In the genomic region with DNA sequence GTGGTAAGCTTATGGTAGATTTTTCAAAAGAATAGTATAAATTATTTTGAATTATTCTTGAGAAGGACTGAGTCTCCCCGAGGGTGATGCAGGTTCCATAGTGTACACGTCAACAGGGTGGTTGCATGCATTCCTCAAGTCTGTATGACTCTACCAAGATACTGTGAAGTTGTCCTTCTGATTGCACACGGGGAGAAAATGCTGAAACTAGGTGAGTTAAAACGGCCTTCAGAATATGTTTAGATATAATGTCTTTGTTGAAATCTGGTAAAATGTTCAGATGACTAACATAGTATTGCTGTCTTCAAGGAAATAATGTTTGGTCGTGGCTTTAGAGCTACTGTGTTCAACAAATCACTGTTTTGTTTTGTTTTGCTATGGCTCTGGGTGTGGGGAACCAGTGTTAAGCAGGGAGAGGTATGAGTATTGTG, we compare ENCODE assay signal across 8 cellular contexts.
DNase-seq lines count a peak whose midpoint lies in the region; ATAC-seq and TF ChIP-seq lines count a peak whose summit lies in the region.

No MANE protein-coding gene starts in this region.

- H3K36me3 ChIP-seq in neutrophil, result no peaks in the 10 kb centered on the region

- H3K4me3 Mint-ChIP-seq in T-helper 1 cell treated with Interleukin-12 subunit alpha and Interleukin-12 subunit beta and Interleukin-4 antibody, amounts not matched to agents 30 μg/mL and 1 μg/mL, for 36 hours, result peak overlapping the region; percentile 92

- TF ChIP-seq CTCF in neutrophil (IDR thresholded peaks at IDR 0.05) (no peak), GM20000 (IDR thresholded peaks at IDR 0.05; ENCODE audit: extremely low read depth, missing control alignments) (no peak)

- H3K4me1 Mint-ChIP-seq in T-helper 1 cell treated with Interleukin-12 subunit alpha and Interleukin-12 subunit beta and Interleukin-4 antibody, amounts not matched to agents 30 μg/mL and 1 μg/mL, for 36 hours (ENCODE audit: low read depth), result peaks cover 87% of the 10 kb centered on the region

- peak overlapping the region; percentile 90 for H3K27ac Mint-ChIP-seq in T-helper 1 cell treated with Interleukin-12 subunit alpha and Interleukin-12 subunit beta and Interleukin-4 antibody, amounts not matched to agents 30 μg/mL and 1 μg/mL, for 36 hours

- DNase-seq in GM20000 (ENCODE audit: low spot score) (no peak), NCI-H526 (lab: John Stamatoyannopoulos, UW) (no peak), NCI-H1417 (lab: John Stamatoyannopoulos, UW) (no peak)

- peak overlapping the region in 1 of 2 experiments; percentile 13 for H3K4me3 ChIP-seq in neutrophil (ENCODE audit: low read depth in 1 of 2, low read length in 1 of 2)

- H3K9me3 ChIP-seq in neutrophil, result no peaks in the 10 kb centered on the region

- H3K27ac ChIP-seq in neutrophil, result peak overlapping the region; percentile 86

- peak; percentile 32 for ATAC-seq in GM18867 (IDR thresholded peaks at IDR 0.05; ENCODE audit: unreplicated experiment)
- peak; percentile 26 for ATAC-seq in HG02759 (IDR thresholded peaks at IDR 0.05; ENCODE audit: unreplicated experiment)
- no peak for ATAC-seq in HG03565 (IDR thresholded peaks at IDR 0.05; ENCODE audit: unreplicated experiment)

- peaks cover 26% of the 10 kb centered on the region for H3K36me3 Mint-ChIP-seq in T-helper 1 cell treated with Interleukin-12 subunit alpha and Interleukin-12 subunit beta and Interleukin-4 antibody, amounts not matched to agents 30 μg/mL and 1 μg/mL, for 36 hours (ENCODE audit: low read depth)

- H3K27me3 Mint-ChIP-seq in T-helper 1 cell treated with Interleukin-12 subunit alpha and Interleukin-12 subunit beta and Interleukin-4 antibody, amounts not matched to agents 30 μg/mL and 1 μg/mL, for 36 hours (ENCODE audit: low read depth), result no peaks in the 10 kb centered on the region

- H3K27me3 ChIP-seq in neutrophil, result no peaks in the 10 kb centered on the region

- peaks cover 95 to 99% of the 10 kb centered on the region in 2 experiments for H3K4me1 ChIP-seq in neutrophil (ENCODE audit: control insufficient read depth in 1 of 2, insufficient read depth in 1 of 2, low read depth in 1 of 2, low read length in 1 of 2)

- no peaks in the 10 kb centered on the region for H3K9me3 Mint-ChIP-seq in T-helper 1 cell treated with Interleukin-12 subunit alpha and Interleukin-12 subunit beta and Interleukin-4 antibody, amounts not matched to agents 30 μg/mL and 1 μg/mL, for 36 hours
